Comparison of ENCODE assay signal across 21 cellular contexts in genomic region chr15:70587896-70588567, GRCh38.
"Had no signal": no experiment of that assay in that cellular context is flagged by ENCODE, and none has a peak within 500 bp of the region (broad histone marks: within the 10 kb centered on the region; RNA-seq: fewer than 3 reads in every experiment).

No MANE protein-coding gene starts in this region.

- DNase-seq: activated CD4-positive, alpha-beta T cell treated with anti-CD3 and anti-CD28 coated beads, Interleukin-2, amount 50 U/mL, for 4 hours; activated naive CD4-positive, alpha-beta T cell treated with anti-CD3 and anti-CD28 coated beads for 36 hours; activated naive CD8-positive, alpha-beta T cell treated with anti-CD3 and anti-CD28 coated beads, Interleukin-2, amount 50 U/mL, for 24 hours; activated T-cell treated with anti-CD3 and anti-CD28 coated beads, Interleukin-2, amount 50 U/mL, for 1 hour; anterior cingulate cortex; brain microvascular endothelial cell; central memory CD4-positive, alpha-beta T cell; erythroblast; foreskin melanocyte; hypothalamus; kidney; left lung; ovary; psoas muscle; right cardiac atrium; stimulated activated naive CD8-positive, alpha-beta T cell treated with anti-CD3 and anti-CD28 coated beads, Interleukin-15, amount 100 ng/mL, for 72 hours; trophoblast cell had no signal

- H3K9me3 ChIP-seq: ovary, psoas muscle had no signal

- FAIRE-seq: colon, endometrium, kidney, TTC549 had no signal

- H3K4me3 ChIP-seq: left lung, ovary, psoas muscle, skin epidermis had no signal

- H3K27me3 ChIP-seq: brain microvascular endothelial cell, ovary had no signal

- H3K36me3 ChIP-seq: brain microvascular endothelial cell, left lung, ovary had no signal

- ATAC-seq: activated naive CD8-positive, alpha-beta T cell treated with anti-CD3 and anti-CD28 coated beads, Interleukin-2, amount 50 U/mL, for 24 hours; left lung; psoas muscle; right cardiac atrium had no signal

- H3K27ac ChIP-seq: brain microvascular endothelial cell, left lung, ovary, psoas muscle, skin epidermis had no signal
